In genomic region chr2:73979021-73979420, GRCh38 we compare ENCODE assay signal across 10 cellular contexts. TPM values are rescaled to one million over a fixed set of nuclear protein-coding genes. Genes with fewer than 3 reads are reported as not detected.
DNase-seq lines count a peak whose midpoint lies in the region; ATAC-seq and TF ChIP-seq lines count a peak whose summit lies in the region.
"Had no signal": no experiment of that assay in that cellular context is flagged by ENCODE, and none has a peak within 500 bp of the region (broad histone marks: within the 10 kb centered on the region; RNA-seq: fewer than 3 reads in every experiment).

No MANE protein-coding gene starts in this region.

- H3K4me1 Mint-ChIP-seq in T-helper 17 cell: peaks cover 36% of the 10 kb centered on the region
- peaks cover 85% of the 10 kb centered on the region for H3K4me1 Mint-ChIP-seq in activated naive CD4-positive, alpha-beta T cell treated with anti-CD3 and anti-CD28 coated beads, Interleukin-2, amount 50 U/mL, for 24 hours

- peak overlapping the region; percentile 66 for H3K27ac Mint-ChIP-seq in T-helper 17 cell
- H3K27ac Mint-ChIP-seq in activated naive CD4-positive, alpha-beta T cell treated with anti-CD3 and anti-CD28 coated beads, Interleukin-2, amount 50 U/mL, for 24 hours: peak overlapping the region; percentile 97

- TF ChIP-seq POLR2A in adrenal gland (IDR thresholded peaks at IDR 0.05): no peak

- WGBS in adrenal gland, 4 donors: 54 to 66% (median 60%) methylated on average over 5 of the region's 5 CpGs

- H3K4me3 ChIP-seq in MM.1S (ENCODE audit: low read length): no peak overlapping the region
- no peak overlapping the region for H3K4me3 ChIP-seq in adrenal gland
- H3K4me3 ChIP-seq: upper lobe of right lung had no signal

- no peak for TF ChIP-seq CTCF in MM.1S (IDR thresholded peaks at IDR 0.05; ENCODE audit: low read length)
- no peak for TF ChIP-seq CTCF in adrenal gland (IDR thresholded peaks at IDR 0.05)

- H3K27me3 ChIP-seq in MM.1S (replicated peaks; ENCODE audit: insufficient read depth, low read length): 0 out of 2 replicates have a peak, but pooled peaks cover 16% of the 10 kb centered on the region
- H3K27me3 ChIP-seq in adrenal gland: no peaks in the 10 kb centered on the region
- H3K27me3 ChIP-seq: upper lobe of right lung had no signal

- H2AFZ ChIP-seq in MM.1S (ENCODE audit: low read length): no peak overlapping the region

- H3K27ac ChIP-seq in MM.1S (ENCODE audit: low read length) (no peak overlapping the region), adrenal gland (no peak overlapping the region)
- H3K27ac ChIP-seq: upper lobe of right lung had no signal

- peak; percentile 51 for ATAC-seq in GM18868 (IDR thresholded peaks at IDR 0.05; ENCODE audit: unreplicated experiment)
- ATAC-seq in T-helper 17 cell: peak; percentile 94
- no peak for ATAC-seq in GM21825 (IDR thresholded peaks at IDR 0.05; ENCODE audit: unreplicated experiment)
- ATAC-seq: upper lobe of right lung had no signal

- H3K4me3 Mint-ChIP-seq in T-helper 17 cell: peak overlapping the region; percentile 75
- H3K4me3 Mint-ChIP-seq in activated naive CD4-positive, alpha-beta T cell treated with anti-CD3 and anti-CD28 coated beads, Interleukin-2, amount 50 U/mL, for 24 hours: peak overlapping the region; percentile 76

- H3K4me1 ChIP-seq in MM.1S (ENCODE audit: low read length) (no peaks in the 10 kb centered on the region), adrenal gland (replicated peaks in 1 of 2) (peaks cover 9 to 36% of the 10 kb centered on the region in 2 donors)

- H3K36me3 ChIP-seq in MM.1S (replicated peaks; ENCODE audit: insufficient read depth, low read length) (no peaks in the 10 kb centered on the region), adrenal gland (replicated peaks in 1 of 2) (no peaks in the 10 kb centered on the region)
- H3K36me3 ChIP-seq: upper lobe of right lung had no signal

- no peaks in the 10 kb centered on the region for H3K9me2 ChIP-seq in MM.1S (replicated peaks; ENCODE audit: insufficient read depth, low read length)

- H3K9me3 Mint-ChIP-seq in activated naive CD4-positive, alpha-beta T cell treated with anti-CD3 and anti-CD28 coated beads, Interleukin-2, amount 50 U/mL, for 24 hours: no peaks in the 10 kb centered on the region

- no peak overlapping the region for H3K4me2 ChIP-seq in MM.1S (ENCODE audit: low read depth, low read length)

- peaks cover 2% of the 10 kb centered on the region for H3K36me3 Mint-ChIP-seq in T-helper 17 cell (ENCODE audit: low read depth)
- no peaks in the 10 kb centered on the region for H3K36me3 Mint-ChIP-seq in activated naive CD4-positive, alpha-beta T cell treated with anti-CD3 and anti-CD28 coated beads, Interleukin-2, amount 50 U/mL, for 24 hours

- no peaks in the 10 kb centered on the region for H3K79me2 ChIP-seq in MM.1S (ENCODE audit: low read length)

- no peaks in the 10 kb centered on the region for H4K20me1 ChIP-seq in MM.1S (ENCODE audit: insufficient read depth, low read length)

- H3K9me3 ChIP-seq in T-helper 17 cell (ENCODE audit: control insufficient read depth, low read length, poor library complexity, severe bottlenecking): no peaks in the 10 kb centered on the region
- no peaks in the 10 kb centered on the region for H3K9me3 ChIP-seq in MM.1S (replicated peaks; ENCODE audit: insufficient read depth, low read length)
- H3K9me3 ChIP-seq in adrenal gland (replicated peaks in 1 of 3): no peaks in the 10 kb centered on the region
- H3K9me3 ChIP-seq: upper lobe of right lung had no signal

- DNase-seq in T-helper 17 cell (peak in 1 of 3 donors; percentile 54), MM.1S (no peak), adrenal gland (no peak), foreskin melanocyte (no peak)
- peak in 2 of 3 experiments; percentile 59 to 69 for DNase-seq in stimulated activated CD4-positive, alpha-beta T cell treated with anti-CD3 and anti-CD28 coated beads, TNF-alpha, amount 100 ng/mL, for 4 hours (ENCODE audit: low read depth in 3 of 3)
- DNase-seq: NCI-H2081 treated with DMSO at 0.1 percent for 48 hours, upper lobe of right lung had no signal

- peaks cover 13% of the 10 kb centered on the region for H3F3A ChIP-seq in MM.1S (ENCODE audit: insufficient read depth, low read length)

- intact Hi-C loops in adrenal gland (cut with DNase I): no loop called here

- no peak overlapping the region for H3K9ac ChIP-seq in MM.1S (ENCODE audit: low read length)

- no peaks in the 10 kb centered on the region for H3K27me3 Mint-ChIP-seq in T-helper 17 cell
- no peaks in the 10 kb centered on the region for H3K27me3 Mint-ChIP-seq in activated naive CD4-positive, alpha-beta T cell treated with anti-CD3 and anti-CD28 coated beads, Interleukin-2, amount 50 U/mL, for 24 hours

RNA-seq across cellular contexts. Expression of gene TET3, which starts 5.7 kb away (rescaled TPM):
- 10 to 100 TPM; 20.3 to 22.5 TPM for total RNA-seq in T-helper 17 cell
- 1 to 10 TPM; 1.6 to 8.6 (median 6.4) TPM for total RNA-seq in adrenal gland
- polyA plus RNA-seq in adrenal gland: 1 to 10 TPM; 1.3 to 5.7 (median 1.3) TPM

RNA-seq across cellular contexts. Expression of gene DGUOK, which starts 52.3 kb away (rescaled TPM):
- total RNA-seq in T-helper 17 cell (10 to 100 TPM; 34.2 to 39.7 TPM), adrenal gland (10 to 100 TPM; 40.0 to 87.5 (median 52.8) TPM)
- 100 to 1,000 TPM in 1 of 3 donors, 10 to 100 TPM in 2; 57.1 to 112 (median 88.4) TPM for polyA plus RNA-seq in adrenal gland

Comparison
In these comparisons a context has a peak if more than half of its experiments do, and no peak if none do; other contexts are left out.
1. DNase-seq: peak in stimulated activated CD4-positive, alpha-beta T cell treated with anti-CD3 and anti-CD28 coated beads, TNF-alpha, amount 100 ng/mL, for 4 hours (2 of 3); none in MM.1S (single experiment), adrenal gland (0 of 7) and foreskin melanocyte (single experiment).